Comparison of ENCODE assay signal across 8 cellular contexts in genomic region chr1:148151911-148152391, GRCh38. TPM values are rescaled to one million over a fixed set of nuclear protein-coding genes. Genes with fewer than 3 reads are reported as not detected.
DNase-seq lines count a peak whose midpoint lies in the region; ATAC-seq and TF ChIP-seq lines count a peak whose summit lies in the region.
"Not testable (repeated sequence)": the region's sequence is repeated elsewhere in the genome, so short reads cannot be mapped to it uniquely, and the experiment has no call there.

TSS of gene NBPF11 (minus strand) at chr1:148152281. CDS start at chr1:148127003, 25,278 bp downstream.

- H3K79me2 ChIP-seq in OCI-LY7 (ENCODE audit: insufficient read depth, low read depth, low read length) = not testable (repeated sequence)

- peaks cover 7 to 21% (median 10%) of the 10 kb centered on the region in 3 donors for H3K4me1 Mint-ChIP-seq in IgD-negative memory B cell
- H3K4me1 Mint-ChIP-seq in endodermal cell = not testable (repeated sequence)

- DNase-seq in CMK (ENCODE audit: low read depth) (peak; percentile 67), OCI-LY7 (ENCODE audit: low spot score) (peak; percentile 87), endodermal cell (peak; percentile 93), middle frontal gyrus (ENCODE audit: extremely low spot score, low spot score) (peak; percentile 8)
- DNase-seq in activated CD8-positive, alpha-beta memory T cell treated with anti-CD3 and anti-CD28 coated beads, Interleukin-2, amount 50 U/mL, for 24 hours (ENCODE audit: extremely low read depth) = peak; percentile 66
- DNase-seq in stimulated activated CD8-positive, alpha-beta memory T cell treated with anti-CD3 and anti-CD28 coated beads, Interleukin-12 subunit alpha, Interleukin-12 subunit beta, amount 100 ng/mL, for 24 hours (ENCODE audit: extremely low read depth) = peak; percentile 67

- POLR2A ChIA-PET in OCI-LY7 (lab: Charles Lee) = not testable (repeated sequence)

- peak within 1 kb of the TSS; percentile 86 to 97 (median 92) for H3K27ac Mint-ChIP-seq in IgD-negative memory B cell
- H3K27ac Mint-ChIP-seq in endodermal cell = peak within 1 kb of the TSS; percentile 97

- H3K36me3 Mint-ChIP-seq in IgD-negative memory B cell; endodermal cell (ENCODE audit: low read depth): not testable (repeated sequence)

- peak within 1 kb of the TSS; percentile 63 for H3K27ac ChIP-seq in OCI-LY7 (ENCODE audit: low read depth, low read length, poor library complexity, severe bottlenecking)
- not testable (repeated sequence) for H3K27ac ChIP-seq in endodermal cell (ENCODE audit: low read depth, low read length)

- not testable (repeated sequence) for H3K4me1 ChIP-seq in OCI-LY7 (ENCODE audit: insufficient read depth, low read length, poor library complexity, severe bottlenecking); endodermal cell (ENCODE audit: control insufficient read depth, insufficient read depth, low read length)

- H3K27me3 Mint-ChIP-seq in IgD-negative memory B cell; endodermal cell (ENCODE audit: insufficient read depth): not testable (repeated sequence)

- intact Hi-C loops in OCI-LY7 (cut with micrococcal nuclease; ENCODE audit: unreplicated experiment) = not testable (repeated sequence)

- not testable (repeated sequence) for H3K9me3 ChIP-seq in OCI-LY7 (ENCODE audit: low read length); endodermal cell (ENCODE audit: control insufficient read depth, low read length)

- not testable (repeated sequence) for H3K36me3 ChIP-seq in OCI-LY7 (ENCODE audit: insufficient read depth, low read length); endodermal cell (ENCODE audit: control insufficient read depth, insufficient read depth, low read length)

- CTCF ChIA-PET in OCI-LY7 (lab: Charles Lee; ENCODE audit: unreplicated experiment) = not testable (repeated sequence)

- H3K9me2 ChIP-seq in OCI-LY7 (ENCODE audit: insufficient read depth, low read length) = not testable (repeated sequence)

- TF ChIP-seq CTCF in OCI-LY7 (conservative IDR thresholded peaks at IDR 0.05; ENCODE audit: low read length); endodermal cell (conservative IDR thresholded peaks at IDR 0.05): not testable (repeated sequence)

- 0 to 2% methylated on average over 7 to 41 of the region's 41 CpGs for WGBS in endodermal cell (ENCODE audit: insufficient coverage in 1 of 2, insufficient read length in 1 of 2), 2 experiments

- H3K4me2 ChIP-seq in OCI-LY7 (ENCODE audit: low read length) = peak within 1 kb of the TSS; percentile 84

- peak within 1 kb of the TSS; percentile 46; the same call in 1 of the 2 replicates for H2AFZ ChIP-seq in OCI-LY7 (ENCODE audit: low read length)

- BruUV-seq in OCI-LY7 (replicated peaks; lab: Mats Ljungman, UMichigan) = not testable (repeated sequence)

- H3K9me3 Mint-ChIP-seq in IgD-negative memory B cell, endodermal cell: not testable (repeated sequence)

- H3K4me3 ChIP-seq in OCI-LY7 (ENCODE audit: low read depth, low read length, poor library complexity, severe bottlenecking) (peak within 1 kb of the TSS; percentile 82), endodermal cell (ENCODE audit: low read length) (peak within 1 kb of the TSS; percentile 81)

- H3K9ac ChIP-seq in endodermal cell (ENCODE audit: extremely low read depth, low read length, poor library complexity, severe bottlenecking) = peak within 1 kb of the TSS; percentile 51

- H4K20me1 ChIP-seq in OCI-LY7 (ENCODE audit: insufficient read depth, low read length) = not testable (repeated sequence)

- H3K4me3 Mint-ChIP-seq in IgD-negative memory B cell (peak within 1 kb of the TSS; percentile 96 to 100 (median 100)), endodermal cell (peak within 1 kb of the TSS; percentile 96)

- peak; percentile 86 for ATAC-seq in GM21619 (IDR thresholded peaks at IDR 0.05; ENCODE audit: unreplicated experiment)

- not testable (repeated sequence) for H3K27me3 ChIP-seq in endodermal cell (ENCODE audit: control insufficient read depth, insufficient read depth, low read length, poor library complexity, severe bottlenecking)

RNA-seq across cellular contexts. Expression of gene NBPF11, which starts in this region (rescaled TPM):
- 9.3 TPM for polyA plus RNA-seq in IgD-negative memory B cell
- total RNA-seq in OCI-LY7 (2014; rRNA removed; shearing (Covaris generic)) = 11.7 and 13.2 TPM in 2 replicates
- total RNA-seq in OCI-LY7 (2022) (20.3 and 24.8 TPM in 2 replicates), endodermal cell (10 to 100 TPM; 21.1 to 24.7 TPM)
- 13.8 TPM for polyA plus RNA-seq in endodermal cell (2013, experiment 1 of 2)
- 11.9 TPM for polyA plus RNA-seq in endodermal cell (2013, experiment 2 of 2)

Comparison
In these comparisons a context has a peak if more than half of its experiments do, and no peak if none do; other contexts are left out.
1. DNase-seq: peak in every context shown above with its lines; median percentile 93 in endodermal cell; 87 in OCI-LY7; 67 in CMK; 67 in stimulated activated CD8-positive, alpha-beta memory T cell treated with anti-CD3 and anti-CD28 coated beads, Interleukin-12 subunit alpha, Interleukin-12 subunit beta, amount 100 ng/mL, for 24 hours; 66 in activated CD8-positive, alpha-beta memory T cell treated with anti-CD3 and anti-CD28 coated beads, Interleukin-2, amount 50 U/mL, for 24 hours; 8 in middle frontal gyrus.